In the genomic region with DNA sequence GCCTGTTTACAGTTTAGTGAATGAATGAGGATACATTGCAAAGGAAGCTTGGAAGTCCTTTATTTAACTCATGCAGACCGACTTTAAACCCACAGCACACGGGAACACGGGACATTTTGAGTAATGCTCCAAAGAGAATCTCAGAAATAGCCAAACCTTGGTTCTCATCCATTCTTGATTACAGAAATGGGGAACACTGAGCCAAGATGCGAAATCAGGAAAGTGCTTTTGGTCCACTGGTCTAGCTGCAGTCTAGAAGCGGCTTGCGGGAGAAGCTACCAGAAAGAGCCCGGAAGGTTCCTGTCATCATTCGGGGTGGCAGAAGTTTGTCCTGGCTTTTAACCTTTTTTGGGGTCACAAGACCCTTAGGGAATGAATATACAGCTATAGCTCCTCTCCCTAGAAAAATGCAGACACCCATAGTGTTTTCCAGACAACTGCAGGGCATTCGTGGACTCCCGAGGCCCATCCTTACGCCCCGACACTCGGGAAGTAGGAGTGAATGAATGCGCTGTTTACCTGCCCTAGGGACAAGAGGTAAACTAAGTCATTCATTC, we compare ENCODE assay signal across 8 cellular contexts. TPM values are rescaled to one million over a fixed set of nuclear protein-coding genes. Genes with fewer than 3 reads are reported as not detected.
DNase-seq lines count a peak whose midpoint lies in the region; ATAC-seq and TF ChIP-seq lines count a peak whose summit lies in the region.

No MANE protein-coding gene starts in this region.

- no peaks in the 10 kb centered on the region for H3K36me3 ChIP-seq in HUES48 (ENCODE audit: control insufficient read depth, insufficient read depth, low read length)

- peak overlapping the region; percentile 41 for H3K27ac Mint-ChIP-seq in activated B cell treated with CpG ODN at 0.5 μM for 24 hours
- peak overlapping the region; percentile 75 for H3K27ac Mint-ChIP-seq in stimulated activated effector memory CD8-positive, alpha-beta T cell treated with anti-CD3 and anti-CD28 coated beads, Interleukin-12 subunit alpha, Interleukin-12 subunit beta, amount 100 ng/mL, for 72 hours

- peaks cover 3% of the 10 kb centered on the region for H3K36me3 Mint-ChIP-seq in activated B cell treated with CpG ODN at 0.5 μM for 24 hours (ENCODE audit: low read depth)
- peaks cover 21% of the 10 kb centered on the region for H3K36me3 Mint-ChIP-seq in stimulated activated effector memory CD8-positive, alpha-beta T cell treated with anti-CD3 and anti-CD28 coated beads, Interleukin-12 subunit alpha, Interleukin-12 subunit beta, amount 100 ng/mL, for 72 hours

- H3K9ac ChIP-seq in HUES48 (ENCODE audit: low read depth, low read length): peak overlapping the region; percentile 86

- POLR2A ChIA-PET in activated B cell treated with CpG ODN at 0.5 μM for 24 hours (lab: Charles Lee): no interaction called here

- H3K27me3 Mint-ChIP-seq in activated B cell treated with CpG ODN at 0.5 μM for 24 hours: no peaks in the 10 kb centered on the region

- H3K4me1 ChIP-seq in HUES48 (ENCODE audit: control insufficient read depth, insufficient read depth, low read length): peaks cover 13% of the 10 kb centered on the region

- no peaks in the 10 kb centered on the region for H3K9me3 Mint-ChIP-seq in activated B cell treated with CpG ODN at 0.5 μM for 24 hours
- H3K9me3 Mint-ChIP-seq in stimulated activated effector memory CD8-positive, alpha-beta T cell treated with anti-CD3 and anti-CD28 coated beads, Interleukin-12 subunit alpha, Interleukin-12 subunit beta, amount 100 ng/mL, for 72 hours: no peaks in the 10 kb centered on the region

- peak overlapping the region; percentile 91 for H3K4me3 Mint-ChIP-seq in activated B cell treated with CpG ODN at 0.5 μM for 24 hours
- H3K4me3 Mint-ChIP-seq in stimulated activated effector memory CD8-positive, alpha-beta T cell treated with anti-CD3 and anti-CD28 coated beads, Interleukin-12 subunit alpha, Interleukin-12 subunit beta, amount 100 ng/mL, for 72 hours: peak overlapping the region; percentile 91

- intact Hi-C loops in activated B cell treated with CpG ODN at 0.5 μM for 24 hours (cut with micrococcal nuclease): no loop called here
- intact Hi-C loops in posterior cingulate gyrus (cut with DNase I): no loop called here

- ATAC-seq in activated B cell treated with CpG ODN at 0.5 μM for 24 hours (ENCODE audit: low read depth): no peak
- no peak for ATAC-seq in stimulated activated effector memory CD8-positive, alpha-beta T cell treated with anti-CD3 and anti-CD28 coated beads, Interleukin-12 subunit alpha, Interleukin-12 subunit beta, amount 100 ng/mL, for 72 hours

- peak overlapping the region; percentile 43 for H3K27ac ChIP-seq in HUES48 (ENCODE audit: low read depth, low read length)

- peaks cover 24% of the 10 kb centered on the region for H3K4me1 Mint-ChIP-seq in activated B cell treated with CpG ODN at 0.5 μM for 24 hours
- peaks cover 39% of the 10 kb centered on the region for H3K4me1 Mint-ChIP-seq in stimulated activated effector memory CD8-positive, alpha-beta T cell treated with anti-CD3 and anti-CD28 coated beads, Interleukin-12 subunit alpha, Interleukin-12 subunit beta, amount 100 ng/mL, for 72 hours

- CTCF ChIA-PET in activated B cell treated with CpG ODN at 0.5 μM for 24 hours (lab: Charles Lee): no interaction called here

- no peaks in the 10 kb centered on the region for H3K27me3 ChIP-seq in HUES48 (ENCODE audit: control insufficient read depth, insufficient read depth, low read length)

- in situ Hi-C loops in KBM-7 (cut with MboI; ENCODE audit: low pct_unique_long_range_greater_than_20kb, low sequenced_read_pairs): no loop called here

- TF ChIP-seq CTCF in activated B cell treated with CpG ODN at 0.5 μM for 24 hours (IDR thresholded peaks at IDR 0.05): no peak

- peak overlapping the region; percentile 71 for H3K4me3 ChIP-seq in HUES48 (ENCODE audit: low read depth, low read length)
- peak overlapping the region; percentile 67 for H3K4me3 ChIP-seq in iPS-11a (ENCODE audit: low read depth, low read length)

- no peak for DNase-seq in activated B cell treated with CpG ODN at 0.5 μM for 24 hours
- DNase-seq in stimulated activated effector memory CD8-positive, alpha-beta T cell treated with anti-CD3 and anti-CD28 coated beads, Interleukin-12 subunit alpha, Interleukin-12 subunit beta, amount 100 ng/mL, for 72 hours (ENCODE audit: low spot score in 2 of 2): no peak
- DNase-seq in HPDE6-E6E7 (ENCODE audit: extremely low spot score): no peak
- no peak for DNase-seq in stimulated activated CD4-positive, alpha-beta T cell treated with anti-CD3 and anti-CD28 coated beads, Interleukin-1b, Interleukin-23, amount 100 ng/mL, for 48 hours
- no peak for DNase-seq in posterior cingulate gyrus
- no peak for DNase-seq in KBM-7

- no peaks in the 10 kb centered on the region for H3K9me3 ChIP-seq in HUES48 (ENCODE audit: control insufficient read depth, insufficient read depth, low read length)

RNA-seq across cellular contexts. Expression of gene TMEM181, which starts 0.5 kb away (rescaled TPM):
- total RNA-seq in activated B cell treated with CpG ODN at 0.5 μM for 24 hours: 7.1 and 8.8 TPM in 2 replicates
